In the genomic region with DNA sequence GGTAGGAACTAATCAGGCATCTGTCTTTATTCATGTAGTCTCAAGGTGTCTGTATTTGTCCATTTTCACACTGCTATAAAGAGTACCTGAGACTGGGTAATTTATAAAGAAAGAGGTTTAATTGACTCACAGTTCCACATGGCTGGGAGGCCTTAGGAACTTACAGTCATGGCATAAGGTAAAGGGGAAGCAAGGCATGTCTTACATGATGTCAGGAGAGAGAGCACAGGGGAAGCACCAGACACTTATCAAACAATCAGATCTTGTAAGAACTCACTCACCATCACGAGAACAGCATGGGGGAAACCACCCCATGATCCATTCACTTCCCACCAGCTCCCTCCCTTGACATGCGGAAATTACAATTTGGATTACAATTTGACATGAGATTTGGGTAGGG, we compare ENCODE assay signal across 1 cellular context.
TF ChIP-seq lines count a peak whose summit lies in the region.

No MANE protein-coding gene starts in this region.

TF ChIP-seq in WTC11, 78 proteins besides CTCF, POLR2A, EP300 and RAD21 (continued from another document):
- TF ChIP-seq, protein P1, sequence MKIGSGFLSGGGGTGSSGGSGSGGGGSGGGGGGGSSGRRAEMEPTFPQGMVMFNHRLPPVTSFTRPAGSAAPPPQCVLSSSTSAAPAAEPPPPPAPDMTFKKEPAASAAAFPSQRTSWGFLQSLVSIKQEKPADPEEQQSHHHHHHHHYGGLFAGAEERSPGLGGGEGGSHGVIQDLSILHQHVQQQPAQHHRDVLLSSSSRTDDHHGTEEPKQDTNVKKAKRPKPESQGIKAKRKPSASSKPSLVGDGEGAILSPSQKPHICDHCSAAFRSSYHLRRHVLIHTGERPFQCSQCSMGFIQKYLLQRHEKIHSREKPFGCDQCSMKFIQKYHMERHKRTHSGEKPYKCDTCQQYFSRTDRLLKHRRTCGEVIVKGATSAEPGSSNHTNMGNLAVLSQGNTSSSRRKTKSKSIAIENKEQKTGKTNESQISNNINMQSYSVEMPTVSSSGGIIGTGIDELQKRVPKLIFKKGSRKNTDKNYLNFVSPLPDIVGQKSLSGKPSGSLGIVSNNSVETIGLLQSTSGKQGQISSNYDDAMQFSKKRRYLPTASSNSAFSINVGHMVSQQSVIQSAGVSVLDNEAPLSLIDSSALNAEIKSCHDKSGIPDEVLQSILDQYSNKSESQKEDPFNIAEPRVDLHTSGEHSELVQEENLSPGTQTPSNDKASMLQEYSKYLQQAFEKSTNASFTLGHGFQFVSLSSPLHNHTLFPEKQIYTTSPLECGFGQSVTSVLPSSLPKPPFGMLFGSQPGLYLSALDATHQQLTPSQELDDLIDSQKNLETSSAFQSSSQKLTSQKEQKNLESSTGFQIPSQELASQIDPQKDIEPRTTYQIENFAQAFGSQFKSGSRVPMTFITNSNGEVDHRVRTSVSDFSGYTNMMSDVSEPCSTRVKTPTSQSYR (CRISPR knock-in tag; IDR thresholded peaks at IDR 0.05), result no peak
- TF ChIP-seq IRF2 (CRISPR knock-in tag; IDR thresholded peaks at IDR 0.05; ENCODE audit: borderline replicate concordance, low read depth) (no peak), ATF1 (CRISPR knock-in tag; IDR thresholded peaks at IDR 0.05) (no peak), GRHL2 (CRISPR knock-in tag; IDR thresholded peaks at IDR 0.05; ENCODE audit: insufficient replicate concordance, severe bottlenecking) (no peak)
- TF ChIP-seq, protein P2, sequence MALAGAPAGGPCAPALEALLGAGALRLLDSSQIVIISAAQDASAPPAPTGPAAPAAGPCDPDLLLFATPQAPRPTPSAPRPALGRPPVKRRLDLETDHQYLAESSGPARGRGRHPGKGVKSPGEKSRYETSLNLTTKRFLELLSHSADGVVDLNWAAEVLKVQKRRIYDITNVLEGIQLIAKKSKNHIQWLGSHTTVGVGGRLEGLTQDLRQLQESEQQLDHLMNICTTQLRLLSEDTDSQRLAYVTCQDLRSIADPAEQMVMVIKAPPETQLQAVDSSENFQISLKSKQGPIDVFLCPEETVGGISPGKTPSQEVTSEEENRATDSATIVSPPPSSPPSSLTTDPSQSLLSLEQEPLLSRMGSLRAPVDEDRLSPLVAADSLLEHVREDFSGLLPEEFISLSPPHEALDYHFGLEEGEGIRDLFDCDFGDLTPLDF (CRISPR knock-in tag; IDR thresholded peaks at IDR 0.05), result no peak
